1 cellular context compared by ENCODE assay signal in the genomic region with DNA sequence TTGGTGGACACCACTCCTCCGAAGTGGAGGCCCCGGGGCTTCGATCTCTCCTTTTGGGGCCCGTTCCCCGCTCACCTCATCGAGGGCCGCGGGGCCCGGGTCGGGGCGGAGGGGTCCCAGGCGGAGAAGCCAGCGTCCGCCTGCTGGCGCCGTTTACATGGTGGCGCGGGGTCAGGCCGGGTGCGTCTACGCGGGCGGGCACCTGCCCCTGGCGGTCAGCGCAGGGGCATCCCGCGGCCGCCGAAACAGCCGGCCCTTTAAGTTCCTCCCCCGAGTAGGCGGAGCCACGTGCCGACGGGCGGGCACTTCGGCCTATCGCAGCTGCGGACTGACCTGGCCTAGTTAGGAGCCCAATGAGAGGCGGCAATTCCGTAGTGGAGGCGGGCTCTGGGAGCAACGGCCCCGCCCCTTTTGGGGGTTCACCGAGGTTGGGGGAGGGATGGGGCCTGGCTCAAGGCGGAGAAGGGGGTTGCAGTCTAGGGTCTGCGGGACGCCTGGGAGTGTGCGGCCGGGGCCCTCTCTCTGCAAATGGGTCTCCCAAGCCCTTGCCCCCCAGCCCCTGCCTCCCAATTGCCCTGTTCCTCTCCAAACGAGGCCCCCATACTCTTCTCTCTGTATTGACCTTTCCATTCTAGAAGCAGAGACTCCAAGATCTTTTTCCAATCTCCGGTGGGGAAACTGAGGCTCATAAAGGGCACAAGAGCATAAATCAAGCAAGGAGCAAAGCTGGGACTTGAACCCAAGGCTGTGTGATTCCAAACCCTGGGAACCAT.
TF ChIP-seq lines count a peak whose summit lies in the region.

A gene with protein sequence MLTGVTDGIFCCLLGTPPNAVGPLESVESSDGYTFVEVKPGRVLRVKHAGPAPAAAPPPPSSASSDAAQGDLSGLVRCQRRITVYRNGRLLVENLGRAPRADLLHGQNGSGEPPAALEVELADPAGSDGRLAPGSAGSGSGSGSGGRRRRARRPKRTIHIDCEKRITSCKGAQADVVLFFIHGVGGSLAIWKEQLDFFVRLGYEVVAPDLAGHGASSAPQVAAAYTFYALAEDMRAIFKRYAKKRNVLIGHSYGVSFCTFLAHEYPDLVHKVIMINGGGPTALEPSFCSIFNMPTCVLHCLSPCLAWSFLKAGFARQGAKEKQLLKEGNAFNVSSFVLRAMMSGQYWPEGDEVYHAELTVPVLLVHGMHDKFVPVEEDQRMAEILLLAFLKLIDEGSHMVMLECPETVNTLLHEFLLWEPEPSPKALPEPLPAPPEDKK (minus strand): TSS at position 259 of the 773 bp plus-strand sequence. CDS start 1,809 bp downstream, outside the sequence.

TF ChIP-seq in K562, 482 proteins besides CTCF, POLR2A, EP300 and RAD21 (continued from another document and continues in another):
- TF ChIP-seq, protein P1, sequence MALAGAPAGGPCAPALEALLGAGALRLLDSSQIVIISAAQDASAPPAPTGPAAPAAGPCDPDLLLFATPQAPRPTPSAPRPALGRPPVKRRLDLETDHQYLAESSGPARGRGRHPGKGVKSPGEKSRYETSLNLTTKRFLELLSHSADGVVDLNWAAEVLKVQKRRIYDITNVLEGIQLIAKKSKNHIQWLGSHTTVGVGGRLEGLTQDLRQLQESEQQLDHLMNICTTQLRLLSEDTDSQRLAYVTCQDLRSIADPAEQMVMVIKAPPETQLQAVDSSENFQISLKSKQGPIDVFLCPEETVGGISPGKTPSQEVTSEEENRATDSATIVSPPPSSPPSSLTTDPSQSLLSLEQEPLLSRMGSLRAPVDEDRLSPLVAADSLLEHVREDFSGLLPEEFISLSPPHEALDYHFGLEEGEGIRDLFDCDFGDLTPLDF (CRISPR knock-in tag; IDR thresholded peaks at IDR 0.05), result peak; percentile 79; the same call in 1 of the 2 replicates
- TF ChIP-seq POLR2AphosphoS5 (IDR thresholded peaks at IDR 0.05; ENCODE audit: control insufficient read depth, insufficient read depth, low read depth, low read length) (no peak), NCOA2 (IDR thresholded peaks at IDR 0.05; ENCODE audit: partially characterized antibody in 2 of 2) (no peak), SAFB2 (IDR thresholded peaks at IDR 0.05; ENCODE audit: borderline replicate concordance, low read depth, low read length, severe bottlenecking) (no peak), NEUROD1 (IDR thresholded peaks at IDR 0.05; ENCODE audit: borderline replicate concordance, low read depth, low read length, partially characterized antibody) (peak; percentile 98), TEAD4 (IDR thresholded peaks at IDR 0.05; ENCODE audit: low read length) (no peak), TEAD4 (CRISPR knock-in tag; IDR thresholded peaks at IDR 0.05; ENCODE audit: borderline replicate concordance) (no peak), CBX8 (IDR thresholded peaks at IDR 0.05; ENCODE audit: borderline replicate concordance, extremely low read depth, low read depth, low read length, poor library complexity, severe bottlenecking) (no peak), KLF13 (tag; IDR thresholded peaks at IDR 0.05; ENCODE audit: borderline replicate concordance, low read depth) (no peak), ZFX (CRISPR knock-in tag; IDR thresholded peaks at IDR 0.05) (peak; percentile 89), MAFK (IDR thresholded peaks at IDR 0.05; ENCODE audit: low read length) (no peak), HNRNPLL (IDR thresholded peaks at IDR 0.05; ENCODE audit: low read depth, low read length, poor library complexity, severe bottlenecking) (peak; percentile 36)
- TF ChIP-seq, protein P2, sequence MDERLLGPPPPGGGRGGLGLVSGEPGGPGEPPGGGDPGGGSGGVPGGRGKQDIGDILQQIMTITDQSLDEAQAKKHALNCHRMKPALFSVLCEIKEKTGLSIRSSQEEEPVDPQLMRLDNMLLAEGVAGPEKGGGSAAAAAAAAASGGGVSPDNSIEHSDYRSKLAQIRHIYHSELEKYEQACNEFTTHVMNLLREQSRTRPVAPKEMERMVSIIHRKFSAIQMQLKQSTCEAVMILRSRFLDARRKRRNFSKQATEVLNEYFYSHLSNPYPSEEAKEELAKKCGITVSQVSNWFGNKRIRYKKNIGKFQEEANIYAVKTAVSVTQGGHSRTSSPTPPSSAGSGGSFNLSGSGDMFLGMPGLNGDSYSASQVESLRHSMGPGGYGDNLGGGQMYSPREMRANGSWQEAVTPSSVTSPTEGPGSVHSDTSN (CRISPR knock-in tag; IDR thresholded peaks at IDR 0.05; ENCODE audit: low read depth), result peak; percentile 95
- TF ChIP-seq, protein P2 (tag; conservative IDR thresholded peaks at IDR 0.05; ENCODE audit: low read depth), result peak; percentile 97
- TF ChIP-seq, protein P3, sequence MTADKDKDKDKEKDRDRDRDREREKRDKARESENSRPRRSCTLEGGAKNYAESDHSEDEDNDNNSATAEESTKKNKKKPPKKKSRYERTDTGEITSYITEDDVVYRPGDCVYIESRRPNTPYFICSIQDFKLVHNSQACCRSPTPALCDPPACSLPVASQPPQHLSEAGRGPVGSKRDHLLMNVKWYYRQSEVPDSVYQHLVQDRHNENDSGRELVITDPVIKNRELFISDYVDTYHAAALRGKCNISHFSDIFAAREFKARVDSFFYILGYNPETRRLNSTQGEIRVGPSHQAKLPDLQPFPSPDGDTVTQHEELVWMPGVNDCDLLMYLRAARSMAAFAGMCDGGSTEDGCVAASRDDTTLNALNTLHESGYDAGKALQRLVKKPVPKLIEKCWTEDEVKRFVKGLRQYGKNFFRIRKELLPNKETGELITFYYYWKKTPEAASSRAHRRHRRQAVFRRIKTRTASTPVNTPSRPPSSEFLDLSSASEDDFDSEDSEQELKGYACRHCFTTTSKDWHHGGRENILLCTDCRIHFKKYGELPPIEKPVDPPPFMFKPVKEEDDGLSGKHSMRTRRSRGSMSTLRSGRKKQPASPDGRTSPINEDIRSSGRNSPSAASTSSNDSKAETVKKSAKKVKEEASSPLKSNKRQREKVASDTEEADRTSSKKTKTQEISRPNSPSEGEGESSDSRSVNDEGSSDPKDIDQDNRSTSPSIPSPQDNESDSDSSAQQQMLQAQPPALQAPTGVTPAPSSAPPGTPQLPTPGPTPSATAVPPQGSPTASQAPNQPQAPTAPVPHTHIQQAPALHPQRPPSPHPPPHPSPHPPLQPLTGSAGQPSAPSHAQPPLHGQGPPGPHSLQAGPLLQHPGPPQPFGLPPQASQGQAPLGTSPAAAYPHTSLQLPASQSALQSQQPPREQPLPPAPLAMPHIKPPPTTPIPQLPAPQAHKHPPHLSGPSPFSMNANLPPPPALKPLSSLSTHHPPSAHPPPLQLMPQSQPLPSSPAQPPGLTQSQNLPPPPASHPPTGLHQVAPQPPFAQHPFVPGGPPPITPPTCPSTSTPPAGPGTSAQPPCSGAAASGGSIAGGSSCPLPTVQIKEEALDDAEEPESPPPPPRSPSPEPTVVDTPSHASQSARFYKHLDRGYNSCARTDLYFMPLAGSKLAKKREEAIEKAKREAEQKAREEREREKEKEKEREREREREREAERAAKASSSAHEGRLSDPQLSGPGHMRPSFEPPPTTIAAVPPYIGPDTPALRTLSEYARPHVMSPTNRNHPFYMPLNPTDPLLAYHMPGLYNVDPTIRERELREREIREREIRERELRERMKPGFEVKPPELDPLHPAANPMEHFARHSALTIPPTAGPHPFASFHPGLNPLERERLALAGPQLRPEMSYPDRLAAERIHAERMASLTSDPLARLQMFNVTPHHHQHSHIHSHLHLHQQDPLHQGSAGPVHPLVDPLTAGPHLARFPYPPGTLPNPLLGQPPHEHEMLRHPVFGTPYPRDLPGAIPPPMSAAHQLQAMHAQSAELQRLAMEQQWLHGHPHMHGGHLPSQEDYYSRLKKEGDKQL (CRISPR knock-in tag; IDR thresholded peaks at IDR 0.05; ENCODE audit: borderline replicate concordance), result no peak
- TF ChIP-seq, protein P4, sequence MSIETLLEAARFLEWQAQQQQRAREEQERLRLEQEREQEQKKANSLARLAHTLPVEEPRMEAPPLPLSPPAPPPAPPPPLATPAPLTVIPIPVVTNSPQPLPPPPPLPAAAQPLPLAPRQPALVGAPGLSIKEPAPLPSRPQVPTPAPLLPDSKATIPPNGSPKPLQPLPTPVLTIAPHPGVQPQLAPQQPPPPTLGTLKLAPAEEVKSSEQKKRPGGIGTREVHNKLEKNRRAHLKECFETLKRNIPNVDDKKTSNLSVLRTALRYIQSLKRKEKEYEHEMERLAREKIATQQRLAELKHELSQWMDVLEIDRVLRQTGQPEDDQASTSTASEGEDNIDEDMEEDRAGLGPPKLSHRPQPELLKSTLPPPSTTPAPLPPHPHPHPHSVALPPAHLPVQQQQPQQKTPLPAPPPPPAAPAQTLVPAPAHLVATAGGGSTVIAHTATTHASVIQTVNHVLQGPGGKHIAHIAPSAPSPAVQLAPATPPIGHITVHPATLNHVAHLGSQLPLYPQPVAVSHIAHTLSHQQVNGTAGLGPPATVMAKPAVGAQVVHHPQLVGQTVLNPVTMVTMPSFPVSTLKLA (conservative IDR thresholded peaks at IDR 0.05), result peak; percentile 78 to 86
- TF ChIP-seq, protein P5, sequence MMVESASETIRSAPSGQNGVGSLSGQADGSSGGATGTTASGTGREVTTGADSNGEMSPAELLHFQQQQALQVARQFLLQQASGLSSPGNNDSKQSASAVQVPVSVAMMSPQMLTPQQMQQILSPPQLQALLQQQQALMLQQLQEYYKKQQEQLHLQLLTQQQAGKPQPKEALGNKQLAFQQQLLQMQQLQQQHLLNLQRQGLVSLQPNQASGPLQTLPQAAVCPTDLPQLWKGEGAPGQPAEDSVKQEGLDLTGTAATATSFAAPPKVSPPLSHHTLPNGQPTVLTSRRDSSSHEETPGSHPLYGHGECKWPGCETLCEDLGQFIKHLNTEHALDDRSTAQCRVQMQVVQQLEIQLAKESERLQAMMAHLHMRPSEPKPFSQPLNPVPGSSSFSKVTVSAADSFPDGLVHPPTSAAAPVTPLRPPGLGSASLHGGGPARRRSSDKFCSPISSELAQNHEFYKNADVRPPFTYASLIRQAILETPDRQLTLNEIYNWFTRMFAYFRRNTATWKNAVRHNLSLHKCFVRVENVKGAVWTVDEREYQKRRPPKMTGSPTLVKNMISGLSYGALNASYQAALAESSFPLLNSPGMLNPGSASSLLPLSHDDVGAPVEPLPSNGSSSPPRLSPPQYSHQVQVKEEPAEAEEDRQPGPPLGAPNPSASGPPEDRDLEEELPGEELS (CRISPR knock-in tag; IDR thresholded peaks at IDR 0.05; ENCODE audit: borderline replicate concordance), result no peak; the same call in 1 of the 2 replicates
- TF ChIP-seq, protein P6, sequence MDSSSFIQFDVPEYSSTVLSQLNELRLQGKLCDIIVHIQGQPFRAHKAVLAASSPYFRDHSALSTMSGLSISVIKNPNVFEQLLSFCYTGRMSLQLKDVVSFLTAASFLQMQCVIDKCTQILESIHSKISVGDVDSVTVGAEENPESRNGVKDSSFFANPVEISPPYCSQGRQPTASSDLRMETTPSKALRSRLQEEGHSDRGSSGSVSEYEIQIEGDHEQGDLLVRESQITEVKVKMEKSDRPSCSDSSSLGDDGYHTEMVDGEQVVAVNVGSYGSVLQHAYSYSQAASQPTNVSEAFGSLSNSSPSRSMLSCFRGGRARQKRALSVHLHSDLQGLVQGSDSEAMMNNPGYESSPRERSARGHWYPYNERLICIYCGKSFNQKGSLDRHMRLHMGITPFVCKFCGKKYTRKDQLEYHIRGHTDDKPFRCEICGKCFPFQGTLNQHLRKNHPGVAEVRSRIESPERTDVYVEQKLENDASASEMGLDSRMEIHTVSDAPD (CRISPR knock-in tag; IDR thresholded peaks at IDR 0.05), result no peak
- TF ChIP-seq, protein P7, sequence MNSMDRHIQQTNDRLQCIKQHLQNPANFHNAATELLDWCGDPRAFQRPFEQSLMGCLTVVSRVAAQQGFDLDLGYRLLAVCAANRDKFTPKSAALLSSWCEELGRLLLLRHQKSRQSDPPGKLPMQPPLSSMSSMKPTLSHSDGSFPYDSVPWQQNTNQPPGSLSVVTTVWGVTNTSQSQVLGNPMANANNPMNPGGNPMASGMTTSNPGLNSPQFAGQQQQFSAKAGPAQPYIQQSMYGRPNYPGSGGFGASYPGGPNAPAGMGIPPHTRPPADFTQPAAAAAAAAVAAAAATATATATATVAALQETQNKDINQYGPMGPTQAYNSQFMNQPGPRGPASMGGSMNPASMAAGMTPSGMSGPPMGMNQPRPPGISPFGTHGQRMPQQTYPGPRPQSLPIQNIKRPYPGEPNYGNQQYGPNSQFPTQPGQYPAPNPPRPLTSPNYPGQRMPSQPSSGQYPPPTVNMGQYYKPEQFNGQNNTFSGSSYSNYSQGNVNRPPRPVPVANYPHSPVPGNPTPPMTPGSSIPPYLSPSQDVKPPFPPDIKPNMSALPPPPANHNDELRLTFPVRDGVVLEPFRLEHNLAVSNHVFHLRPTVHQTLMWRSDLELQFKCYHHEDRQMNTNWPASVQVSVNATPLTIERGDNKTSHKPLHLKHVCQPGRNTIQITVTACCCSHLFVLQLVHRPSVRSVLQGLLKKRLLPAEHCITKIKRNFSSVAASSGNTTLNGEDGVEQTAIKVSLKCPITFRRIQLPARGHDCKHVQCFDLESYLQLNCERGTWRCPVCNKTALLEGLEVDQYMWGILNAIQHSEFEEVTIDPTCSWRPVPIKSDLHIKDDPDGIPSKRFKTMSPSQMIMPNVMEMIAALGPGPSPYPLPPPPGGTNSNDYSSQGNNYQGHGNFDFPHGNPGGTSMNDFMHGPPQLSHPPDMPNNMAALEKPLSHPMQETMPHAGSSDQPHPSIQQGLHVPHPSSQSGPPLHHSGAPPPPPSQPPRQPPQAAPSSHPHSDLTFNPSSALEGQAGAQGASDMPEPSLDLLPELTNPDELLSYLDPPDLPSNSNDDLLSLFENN (IDR thresholded peaks at IDR 0.05; ENCODE audit: low read depth in 2 of 2, low read length in 2 of 2), result peak in 1 of 2 experiments; percentile 37; a peak in 1 of 4 replicates
- TF ChIP-seq, protein P8, sequence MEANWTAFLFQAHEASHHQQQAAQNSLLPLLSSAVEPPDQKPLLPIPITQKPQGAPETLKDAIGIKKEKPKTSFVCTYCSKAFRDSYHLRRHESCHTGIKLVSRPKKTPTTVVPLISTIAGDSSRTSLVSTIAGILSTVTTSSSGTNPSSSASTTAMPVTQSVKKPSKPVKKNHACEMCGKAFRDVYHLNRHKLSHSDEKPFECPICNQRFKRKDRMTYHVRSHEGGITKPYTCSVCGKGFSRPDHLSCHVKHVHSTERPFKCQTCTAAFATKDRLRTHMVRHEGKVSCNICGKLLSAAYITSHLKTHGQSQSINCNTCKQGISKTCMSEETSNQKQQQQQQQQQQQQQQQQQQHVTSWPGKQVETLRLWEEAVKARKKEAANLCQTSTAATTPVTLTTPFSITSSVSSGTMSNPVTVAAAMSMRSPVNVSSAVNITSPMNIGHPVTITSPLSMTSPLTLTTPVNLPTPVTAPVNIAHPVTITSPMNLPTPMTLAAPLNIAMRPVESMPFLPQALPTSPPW (CRISPR knock-in tag; IDR thresholded peaks at IDR 0.05), result peak; percentile 88
